Comparison of ENCODE assay signal across 7 cellular contexts in the genomic region with DNA sequence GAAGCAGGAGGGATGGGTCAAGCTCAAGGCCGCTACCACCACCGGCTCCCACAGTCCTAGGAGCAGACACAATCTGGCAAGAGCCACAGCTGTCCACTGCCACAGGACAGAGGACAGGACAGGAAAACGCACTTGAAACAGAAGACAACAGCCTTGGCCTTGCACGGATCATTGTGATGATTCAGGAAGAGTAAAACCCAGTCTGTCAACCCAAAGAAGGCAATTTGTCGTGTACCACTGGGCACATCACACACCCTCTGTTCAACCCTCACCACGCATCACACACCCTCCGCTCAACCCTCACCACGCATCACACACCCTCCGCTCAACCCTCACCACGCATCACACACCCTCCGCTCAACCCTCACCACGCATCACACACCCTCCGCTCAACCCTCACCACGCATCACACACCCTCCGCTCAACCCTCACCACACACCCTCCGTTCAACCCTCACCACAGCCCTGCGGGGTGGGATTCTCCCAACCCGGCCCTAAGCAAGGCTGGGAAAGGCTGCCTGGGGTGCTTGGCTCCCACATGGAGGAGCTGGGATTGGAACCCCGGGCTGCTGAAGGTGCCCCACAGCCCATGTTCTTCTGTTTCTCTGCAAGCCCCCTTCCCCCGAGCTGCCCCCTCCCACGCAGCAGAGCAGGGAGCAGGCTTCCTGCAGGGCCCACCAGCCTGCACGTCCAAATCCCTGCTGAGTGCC. TPM values are rescaled to one million over a fixed set of nuclear protein-coding genes. Genes with fewer than 3 reads are reported as not detected.
DNase-seq lines count a peak whose midpoint lies in the region; ATAC-seq, FAIRE-seq and TF ChIP-seq lines count a peak whose summit lies in the region.
"Had no signal": no experiment of that assay in that cellular context is flagged by ENCODE, and none has a peak within 500 bp of the region (broad histone marks: within the 10 kb centered on the region; RNA-seq: fewer than 3 reads in every experiment).

No MANE protein-coding gene starts in this region.

- ATAC-seq in GM12878 (no peak), GM18505 (IDR thresholded peaks at IDR 0.05; ENCODE audit: unreplicated experiment) (no peak), HG03196 (IDR thresholded peaks at IDR 0.05; ENCODE audit: unreplicated experiment) (no peak)

- TF ChIP-seq EP300 in GM12878 (IDR thresholded peaks at IDR 0.05; ENCODE audit: borderline replicate concordance in 1 of 2, control insufficient read depth in 1 of 2, low read depth in 2 of 2, low read length in 2 of 2), result no peak

- H3K27me3 ChIP-seq in HUES64 (ENCODE audit: insufficient read depth, low read length) (no peaks in the 10 kb centered on the region), GM12878 (replicated peaks in 1 of 2; ENCODE audit: control insufficient read depth in 2 of 2, insufficient read depth in 2 of 2, low read length in 1 of 2) (no peaks in the 10 kb centered on the region), rectal smooth muscle tissue (ENCODE audit: control insufficient read depth, insufficient read depth, low read length) (no peaks in the 10 kb centered on the region)

- TF ChIP-seq CTCF in GM12878 (IDR thresholded peaks at IDR 0.05 in 2 of 3, conservative IDR thresholded peaks at IDR 0.05 in 1 of 3; ENCODE audit: control insufficient read depth in 2 of 3, extremely low read depth in 1 of 3, insufficient read depth in 1 of 3, low read depth in 3 of 3, low read length in 3 of 3), result no peak

- WGBS in HUES64, result 89% methylated on average over 18 of the region's 22 CpGs
- 68% methylated on average over 15 of the region's 22 CpGs for WGBS in GM12878 (ENCODE audit: insufficient coverage, insufficient replicate concordance, low lambda C conversion rate, missing lambda C conversion rate)

- H3K79me2 ChIP-seq in GM12878 (ENCODE audit: control insufficient read depth, insufficient read depth, low read length), result peaks cover 45% of the 10 kb centered on the region

- no peak for FAIRE-seq in GM12878 (lab: Jason Lieb, UNC)

- no peak overlapping the region for H2AFZ ChIP-seq in GM12878 (ENCODE audit: control insufficient read depth, low read depth, low read length)

- SMC1A ChIA-PET in GM12878 (lab: Charles Lee; ENCODE audit: uncharacterized antibody, unreplicated experiment), result interaction anchor here (9.6 to 15.0 kb wide), 3 partner anchors 5 to 21 kb away, joined by 226 to 306 read pairs (median 266); a partner anchor contains a TSS

- H4K20me1 ChIP-seq in GM12878 (ENCODE audit: control insufficient read depth, insufficient read depth), result no peaks in the 10 kb centered on the region

- in situ Hi-C loops in GM12878 (cut with MboI), result no loop called here

- H3K36me3 ChIP-seq in HUES64 (ENCODE audit: insufficient read depth, low read length), result peaks cover 14% of the 10 kb centered on the region
- peaks cover 24 to 57% of the 10 kb centered on the region in 2 experiments for H3K36me3 ChIP-seq in GM12878 (ENCODE audit: control insufficient read depth in 2 of 2, insufficient read depth in 2 of 2, low read length in 1 of 2)
- peaks cover 28% of the 10 kb centered on the region for H3K36me3 ChIP-seq in rectal smooth muscle tissue (ENCODE audit: control insufficient read depth, insufficient read depth, low read length)

- RAD21 ChIA-PET in GM12878 (lab: Charles Lee; ENCODE audit: unreplicated experiment), result interaction anchor here (1.5 to 15.8 kb wide), 3 partner anchors 9 to 22 kb away, joined by 4 to 316 read pairs (median 253); a partner anchor contains a TSS

- peak; percentile 68; the same call in 1 of the 2 replicates for TF ChIP-seq POLR2A in GM12878 (IDR thresholded peaks at IDR 0.05; ENCODE audit: low read depth, low read length)
- no peak for TF ChIP-seq POLR2A in GM18505 (IDR thresholded peaks at IDR 0.05; ENCODE audit: borderline replicate concordance, extremely low read depth, insufficient read depth, insufficient read length)

- BruUV-seq in GM12878 (replicated peaks; lab: Mats Ljungman, UMichigan), result no TSS peak

- H3K4me3 ChIP-seq in HUES64 (ENCODE audit: low read length), result no peak overlapping the region
- no peak overlapping the region for H3K4me3 ChIP-seq in GM12878
- peak overlapping the region; percentile 12 for H3K4me3 ChIP-seq in rectal smooth muscle tissue (ENCODE audit: low read length)

- H3K27ac ChIP-seq in HUES64 (ENCODE audit: low read depth, low read length) (no peak overlapping the region), GM12878 (ENCODE audit: control insufficient read depth, insufficient read depth) (peak overlapping the region; percentile 63), rectal smooth muscle tissue (ENCODE audit: low read depth, low read length) (peak overlapping the region; percentile 64)
- H3K27ac ChIP-seq: VCaP had no signal

- H3K4me1 ChIP-seq in HUES64 (ENCODE audit: insufficient read depth, low read length) (peaks cover 8% of the 10 kb centered on the region), GM12878 (ENCODE audit: control insufficient read depth, insufficient read depth, low read length) (peaks cover 97% of the 10 kb centered on the region), rectal smooth muscle tissue (ENCODE audit: control insufficient read depth, insufficient read depth, low read length) (peaks cover 24% of the 10 kb centered on the region)

- H3K9ac ChIP-seq in HUES64 (ENCODE audit: low read depth, low read length), result peak overlapping the region; percentile 18; the same call in 1 of the 2 replicates
- no peak overlapping the region for H3K9ac ChIP-seq in GM12878 (ENCODE audit: control insufficient read depth, insufficient read depth, low read length)
- H3K9ac ChIP-seq in rectal smooth muscle tissue (ENCODE audit: low read length), result no peak overlapping the region

- no peak for TF ChIP-seq RAD21 in GM12878 (IDR thresholded peaks at IDR 0.05; ENCODE audit: insufficient read depth, low read depth, low read length)

- H3K4me2 ChIP-seq in GM12878 (ENCODE audit: control insufficient read depth, insufficient read depth), result peak overlapping the region; percentile 7; the same call in 1 of the 2 replicates

- intact Hi-C loops in GM12878 (cut with micrococcal nuclease; ENCODE audit: unreplicated experiment), result no loop called here

- no peaks in the 10 kb centered on the region for H3K9me3 ChIP-seq in HUES64 (ENCODE audit: insufficient read depth, low read depth, low read length)
- no peaks in the 10 kb centered on the region for H3K9me3 ChIP-seq in GM12878 (replicated peaks; ENCODE audit: control insufficient read depth, insufficient read depth, low read length)

- CTCF ChIA-PET in GM12878 (lab: Yijun Ruan, JAX), result interaction anchor here (1.2 to 28.8 kb wide), 4 partner anchors 5 to 227 kb away, joined by 3 to 1208 read pairs (median 374); a partner anchor contains a TSS

- no peak for DNase-seq in GM12878 (ENCODE audit: low read depth, low spot score)
- no peak for DNase-seq in activated effector memory CD4-positive, alpha-beta T cell treated with Interleukin-2 at 50 U/mL for 16 hours

- POLR2A ChIA-PET in GM12878 (lab: Charles Lee), result interaction anchor here (0.6 to 24.3 kb wide), 4 partner anchors 8 to 143 kb away, joined by 3 to 620 read pairs (median 119); a partner anchor contains a TSS

RNA-seq across cellular contexts. Expression of a gene that starts 11.3 kb away (rescaled TPM):
- polyA plus RNA-seq in HUES64 (2013, experiment 1 of 2), result 4.0 TPM
- 4.4 TPM for polyA plus RNA-seq in HUES64 (2013, experiment 2 of 2)
- total RNA-seq in GM12878 (2013; cell fraction: nucleolus; rRNA removed), result 0.73 and 1.6 TPM in 2 replicates
- total RNA-seq in GM12878 (2014; rRNA removed) (0.11 and 1.3 TPM in 2 replicates), GM12878 (2014; rRNA removed; fragmentation: Illumina TruSeq; extraction: Trizol) (0.09 TPM in 2 replicates), GM12878 (2021) (0.36 and 0.45 TPM in 2 replicates)
- 0.10 TPM for polyA plus RNA-seq in GM12878 (2011; ENCODE audit: low read depth)
- polyA plus RNA-seq in GM12878 (2011; rRNA removed) (0.04 and 0.12 TPM in 2 replicates), GM12878 (2014; fragmentation: Illumina TruSeq; extraction: Trizol) (0.03 and 0.46 TPM in 2 replicates), GM12878 (2014; fragmentation: Nextera tagmentation; extraction: Ambion mirVana) (under 1 TPM in 1 of 2 experiments, not detected in 1; 0.02 TPM), GM12878 (2014; rRNA removed) (0.44 and 0.53 TPM in 2 replicates), GM12878 (2016; fragmentation: Nextera tagmentation; extraction: Ambion mirVana) (under 1 TPM; 0.04 TPM)
- 0.10 and 0.13 TPM in 2 replicates for polyA plus RNA-seq in GM12878 (2011; cell fraction: cytosol; rRNA removed)
- polyA plus RNA-seq in GM12878 (2011; cell fraction: nucleus; rRNA removed), result 0.48 and 0.92 TPM in 2 replicates
- 0.22 and 0.45 TPM in 2 replicates for polyA plus RNA-seq in GM12878 (2012)
- 0.05 TPM in 1 of 2 replicates, not detected in the other for polyA minus RNA-seq in GM12878 (2011; rRNA and poly(A)+ RNA removed)
- polyA minus RNA-seq in GM12878 (2011; cell fraction: cytosol; rRNA and poly(A)+ RNA removed), result 0.13 TPM in 1 of 2 replicates, not detected in the other
- 0.19 and 0.24 TPM in 2 replicates for polyA minus RNA-seq in GM12878 (2011; cell fraction: nucleus; rRNA and poly(A)+ RNA removed)

RNA-seq across cellular contexts. Expression of a gene that starts 22.7 kb away (rescaled TPM):
- 20.5 TPM for polyA plus RNA-seq in HUES64 (2013, experiment 1 of 2)
- polyA plus RNA-seq in HUES64 (2013, experiment 2 of 2), result 19.7 TPM
- 122 and 128 TPM in 2 replicates for total RNA-seq in GM12878 (2013; cell fraction: nucleolus; rRNA removed)
- total RNA-seq in GM12878 (2014; rRNA removed), result 50.9 and 64.6 TPM in 2 replicates
- total RNA-seq in GM12878 (2014; rRNA removed; fragmentation: Illumina TruSeq; extraction: Trizol), result 24.3 and 24.5 TPM in 2 replicates
- 165 and 166 TPM in 2 replicates for total RNA-seq in GM12878 (2021)
- 43.3 TPM for polyA plus RNA-seq in GM12878 (2011; ENCODE audit: low read depth)
- 21.0 and 50.4 TPM in 2 replicates for polyA plus RNA-seq in GM12878 (2011; rRNA removed)
- polyA plus RNA-seq in GM12878 (2011; cell fraction: cytosol; rRNA removed), result 79.0 and 83.3 TPM in 2 replicates
- polyA plus RNA-seq in GM12878 (2011; cell fraction: nucleus; rRNA removed), result 107 and 190 TPM in 2 replicates
- 112 and 125 TPM in 2 replicates for polyA plus RNA-seq in GM12878 (2012)
- polyA plus RNA-seq in GM12878 (2014; fragmentation: Illumina TruSeq; extraction: Trizol), result 18.9 and 71.4 TPM in 2 replicates
- polyA plus RNA-seq in GM12878 (2014; fragmentation: Nextera tagmentation; extraction: Ambion mirVana), result 1 to 10 TPM; 1.0 to 2.2 TPM
- 68.5 and 102 TPM in 2 replicates for polyA plus RNA-seq in GM12878 (2014; rRNA removed)
- polyA plus RNA-seq in GM12878 (2016; fragmentation: Nextera tagmentation; extraction: Ambion mirVana), result 10 to 100 TPM; 88.1 to 97.5 TPM
- polyA minus RNA-seq in GM12878 (2011; rRNA and poly(A)+ RNA removed), result 75.9 and 95.9 TPM in 2 replicates
- 32.5 and 39.8 TPM in 2 replicates for polyA minus RNA-seq in GM12878 (2011; cell fraction: cytosol; rRNA and poly(A)+ RNA removed)
- 37.4 and 72.2 TPM in 2 replicates for polyA minus RNA-seq in GM12878 (2011; cell fraction: nucleus; rRNA and poly(A)+ RNA removed)

RNA-seq across cellular contexts. Expression of a gene that starts 45.4 kb away (rescaled TPM):
- 31.5 TPM for polyA plus RNA-seq in HUES64 (2013, experiment 1 of 2)
- 36.6 TPM for polyA plus RNA-seq in HUES64 (2013, experiment 2 of 2)
- total RNA-seq in GM12878 (2013; cell fraction: nucleolus; rRNA removed), result 19.7 and 20.0 TPM in 2 replicates
- total RNA-seq in GM12878 (2014; rRNA removed) (14.4 and 19.0 TPM in 2 replicates), GM12878 (2014; rRNA removed; fragmentation: Illumina TruSeq; extraction: Trizol) (6.3 and 6.5 TPM in 2 replicates), GM12878 (2021) (31.1 and 32.6 TPM in 2 replicates)
- 34.2 TPM for polyA plus RNA-seq in GM12878 (2011; ENCODE audit: low read depth)
- polyA plus RNA-seq in GM12878 (2011; rRNA removed) (6.0 and 19.0 TPM in 2 replicates), GM12878 (2014; fragmentation: Illumina TruSeq; extraction: Trizol) (13.0 and 22.4 TPM in 2 replicates), GM12878 (2014; fragmentation: Nextera tagmentation; extraction: Ambion mirVana) (1 to 10 TPM; 2.5 to 4.1 TPM), GM12878 (2014; rRNA removed) (26.8 and 37.5 TPM in 2 replicates), GM12878 (2016; fragmentation: Nextera tagmentation; extraction: Ambion mirVana) (10 to 100 TPM; 38.9 to 39.7 TPM)
- 21.8 and 25.3 TPM in 2 replicates for polyA plus RNA-seq in GM12878 (2011; cell fraction: cytosol; rRNA removed)
- 82.8 and 85.9 TPM in 2 replicates for polyA plus RNA-seq in GM12878 (2011; cell fraction: nucleus; rRNA removed)
- 23.4 and 25.0 TPM in 2 replicates for polyA plus RNA-seq in GM12878 (2012)
- 11.0 and 14.9 TPM in 2 replicates for polyA minus RNA-seq in GM12878 (2011; rRNA and poly(A)+ RNA removed)
- 11.9 and 14.7 TPM in 2 replicates for polyA minus RNA-seq in GM12878 (2011; cell fraction: cytosol; rRNA and poly(A)+ RNA removed)
- polyA minus RNA-seq in GM12878 (2011; cell fraction: nucleus; rRNA and poly(A)+ RNA removed), result 11.5 and 17.5 TPM in 2 replicates

RNA-seq across cellular contexts. Expression of a gene that starts 52.7 kb away (rescaled TPM):
- polyA plus RNA-seq in HUES64 (2013, experiment 1 of 2), result 14.1 TPM
- 16.9 TPM for polyA plus RNA-seq in HUES64 (2013, experiment 2 of 2)
- 51.0 and 55.9 TPM in 2 replicates for total RNA-seq in GM12878 (2013; cell fraction: nucleolus; rRNA removed)
- 66.7 and 74.7 TPM in 2 replicates for total RNA-seq in GM12878 (2014; rRNA removed)
- 36.9 and 41.0 TPM in 2 replicates for total RNA-seq in GM12878 (2014; rRNA removed; fragmentation: Illumina TruSeq; extraction: Trizol)
- 78.1 and 79.2 TPM in 2 replicates for total RNA-seq in GM12878 (2021)
- 11.2 TPM for polyA plus RNA-seq in GM12878 (2011; ENCODE audit: low read depth)
- 27.3 and 49.9 TPM in 2 replicates for polyA plus RNA-seq in GM12878 (2011; rRNA removed)
- polyA plus RNA-seq in GM12878 (2011; cell fraction: cytosol; rRNA removed), result 73.2 and 91.2 TPM in 2 replicates
- polyA plus RNA-seq in GM12878 (2011; cell fraction: nucleus; rRNA removed), result 284 and 290 TPM in 2 replicates
- polyA plus RNA-seq in GM12878 (2012), result 33.8 and 37.8 TPM in 2 replicates
- polyA plus RNA-seq in GM12878 (2014; fragmentation: Illumina TruSeq; extraction: Trizol), result 16.1 and 42.8 TPM in 2 replicates
- polyA plus RNA-seq in GM12878 (2014; fragmentation: Nextera tagmentation; extraction: Ambion mirVana), result 1 to 10 TPM in 1 of 2 experiments, under 1 TPM in 1; 0.98 to 4.4 TPM
- 69.0 and 71.8 TPM in 2 replicates for polyA plus RNA-seq in GM12878 (2014; rRNA removed)
- 10 to 100 TPM; 47.8 to 52.9 TPM for polyA plus RNA-seq in GM12878 (2016; fragmentation: Nextera tagmentation; extraction: Ambion mirVana)
- 58.6 and 101 TPM in 2 replicates for polyA minus RNA-seq in GM12878 (2011; rRNA and poly(A)+ RNA removed)
- polyA minus RNA-seq in GM12878 (2011; cell fraction: cytosol; rRNA and poly(A)+ RNA removed), result 25.9 and 26.6 TPM in 2 replicates
- 50.8 and 62.9 TPM in 2 replicates for polyA minus RNA-seq in GM12878 (2011; cell fraction: nucleus; rRNA and poly(A)+ RNA removed)
